7 cellular contexts compared by ENCODE assay signal in genomic region chr6:109771939-109772755, GRCh38.
DNase-seq lines count a peak whose midpoint lies in the region; ATAC-seq and TF ChIP-seq lines count a peak whose summit lies in the region.
"Not testable (repeated sequence)": the region's sequence is repeated elsewhere in the genome, so short reads cannot be mapped to it uniquely, and the experiment has no call there.

No MANE protein-coding gene starts in this region.

- peak; percentile 62 for DNase-seq in HT1080 (ENCODE audit: low read depth)
- not testable (repeated sequence) for DNase-seq in activated CD4-positive, alpha-beta T cell treated with anti-CD3 and anti-CD28 coated beads, Interleukin-2, amount 10 ng/mL, durations not matched to agents 7 days and 5 days; natural killer cell
- DNase-seq in fibroblast of villous mesenchyme (ENCODE audit: low read depth): peak; percentile 22

- H3K9me3 ChIP-seq in OCI-LY3 (ENCODE audit: insufficient read depth, low read length): not testable (repeated sequence)

- intact Hi-C loops in natural killer cell (cut with micrococcal nuclease): not testable (repeated sequence)

- H3K4me3 Mint-ChIP-seq in activated CD4-positive, alpha-beta T cell treated with anti-CD3 and anti-CD28 coated beads, Interleukin-2, amount 10 ng/mL, durations not matched to agents 7 days and 5 days; natural killer cell: not testable (repeated sequence)

- peak overlapping the region; percentile 26 for H3K4me2 ChIP-seq in OCI-LY3 (ENCODE audit: low read length)

- not testable (repeated sequence) for H3K27ac ChIP-seq in OCI-LY3 (ENCODE audit: low read length)

- H3K27me3 Mint-ChIP-seq in activated CD4-positive, alpha-beta T cell treated with anti-CD3 and anti-CD28 coated beads, Interleukin-2, amount 10 ng/mL, durations not matched to agents 7 days and 5 days; natural killer cell (ENCODE audit: low read depth in 2 of 2): not testable (repeated sequence)

- not testable (repeated sequence) for H2AFZ ChIP-seq in OCI-LY3 (ENCODE audit: low read depth, low read length)

- H3K36me3 ChIP-seq in OCI-LY3 (replicated peaks; ENCODE audit: low read depth, low read length): not testable (repeated sequence)

- H3K27ac Mint-ChIP-seq in activated CD4-positive, alpha-beta T cell treated with anti-CD3 and anti-CD28 coated beads, Interleukin-2, amount 10 ng/mL, durations not matched to agents 7 days and 5 days: peak overlapping the region; percentile 19
- H3K27ac Mint-ChIP-seq in natural killer cell: peak overlapping the region; percentile 0 to 50

- not testable (repeated sequence) for H3K36me3 Mint-ChIP-seq in activated CD4-positive, alpha-beta T cell treated with anti-CD3 and anti-CD28 coated beads, Interleukin-2, amount 10 ng/mL, durations not matched to agents 7 days and 5 days (ENCODE audit: low read depth); natural killer cell

- CTCF ChIA-PET in activated CD4-positive, alpha-beta T cell treated with anti-CD3 and anti-CD28 coated beads, Interleukin-2, amount 10 ng/mL, durations not matched to agents 7 days and 5 days (lab: Charles Lee): interaction anchor here (0.6 kb wide), 2 partner anchors 973 to 1490 kb away, joined by 3 to 4 read pairs; no protein-coding TSS in a partner anchor

- not testable (repeated sequence) for H4K20me1 ChIP-seq in OCI-LY3 (ENCODE audit: insufficient read depth, low read length)

- not testable (repeated sequence) for H3K4me1 Mint-ChIP-seq in activated CD4-positive, alpha-beta T cell treated with anti-CD3 and anti-CD28 coated beads, Interleukin-2, amount 10 ng/mL, durations not matched to agents 7 days and 5 days
- H3K4me1 Mint-ChIP-seq in natural killer cell: peaks cover 8 to 14% of the 10 kb centered on the region in 2 donors

- POLR2A ChIA-PET in activated CD4-positive, alpha-beta T cell treated with anti-CD3 and anti-CD28 coated beads, Interleukin-2, amount 10 ng/mL, durations not matched to agents 7 days and 5 days (lab: Charles Lee): interaction anchor here (0.7 kb wide), 1 partner anchor 254 kb away, joined by 7 read pairs; no protein-coding TSS in a partner anchor

- H3K4me3 ChIP-seq in OCI-LY3 (ENCODE audit: low read length); fibroblast of villous mesenchyme (ENCODE audit: low read depth, low read length): not testable (repeated sequence)

- not testable (repeated sequence) for H3K79me2 ChIP-seq in OCI-LY3 (ENCODE audit: low read length)

- H3K27me3 ChIP-seq in OCI-LY3 (ENCODE audit: low read depth, low read length): not testable (repeated sequence)

- TF ChIP-seq CTCF in OCI-LY3 (IDR thresholded peaks at IDR 0.05; ENCODE audit: low read depth, low read length); fibroblast of villous mesenchyme (IDR thresholded peaks at IDR 0.05; ENCODE audit: insufficient read depth, low read depth, low read length); natural killer cell (IDR thresholded peaks at IDR 0.05): not testable (repeated sequence)

- H3K9me3 Mint-ChIP-seq in activated CD4-positive, alpha-beta T cell treated with anti-CD3 and anti-CD28 coated beads, Interleukin-2, amount 10 ng/mL, durations not matched to agents 7 days and 5 days; natural killer cell: not testable (repeated sequence)

- peak; percentile 80 for ATAC-seq in GM18502 (IDR thresholded peaks at IDR 0.05; ENCODE audit: poor library complexity, unreplicated experiment)
- peak; percentile 39 for ATAC-seq in HG02623 (IDR thresholded peaks at IDR 0.05; ENCODE audit: unreplicated experiment)
- ATAC-seq in natural killer cell: peak in 2 of 3 donors; percentile 29 to 75

- H3K4me1 ChIP-seq in OCI-LY3 (ENCODE audit: low read length): peaks cover 35% of the 10 kb centered on the region

- not testable (repeated sequence) for H3K9ac ChIP-seq in OCI-LY3 (ENCODE audit: low read length)
